In genomic region chr4:48634688-48635308, GRCh38 we compare ENCODE assay signal across 14 cellular contexts.
DNase-seq lines count a peak whose midpoint lies in the region; ATAC-seq and TF ChIP-seq lines count a peak whose summit lies in the region.
"Had no signal": no experiment of that assay in that cellular context is flagged by ENCODE, and none has a peak within 500 bp of the region (broad histone marks: within the 10 kb centered on the region; RNA-seq: fewer than 3 reads in every experiment).

No MANE protein-coding gene starts in this region.

- peaks cover 12% of the 10 kb centered on the region; the same call in 1 of the 2 replicates for H3F3A ChIP-seq in PC-9 (ENCODE audit: insufficient read depth, low read depth)

- no peaks in the 10 kb centered on the region for H3K9me2 ChIP-seq in PC-9 (ENCODE audit: insufficient read depth)

- H3K27me3 ChIP-seq in PC-9 (ENCODE audit: insufficient read depth, low read depth) (no peaks in the 10 kb centered on the region), suprapubic skin (no peaks in the 10 kb centered on the region), spleen (replicated peaks in 1 of 7) (no peaks in the 10 kb centered on the region)

- H3K9me3 ChIP-seq in PC-9 (ENCODE audit: insufficient read depth, low read depth), result 0 out of 2 replicates have a peak, but pooled peaks cover 3% of the 10 kb centered on the region
- no peaks in the 10 kb centered on the region for H3K9me3 ChIP-seq in suprapubic skin
- H3K9me3 ChIP-seq in spleen, result peaks cover 0 to 6% (median 0%) of the 10 kb centered on the region in 8 donors
- H3K9me3 ChIP-seq: Caco-2 had no signal

- BruUV-seq in PC-9 (replicated peaks; lab: Mats Ljungman, UMichigan), result no TSS peak

- no peak overlapping the region for H2AFZ ChIP-seq in PC-9

- no peaks in the 10 kb centered on the region for H4K20me1 ChIP-seq in PC-9 (ENCODE audit: insufficient read depth)

- no peaks in the 10 kb centered on the region; the same call in 1 of the 2 replicates for H3K36me3 ChIP-seq in PC-9 (ENCODE audit: low read depth)
- no peaks in the 10 kb centered on the region for H3K36me3 ChIP-seq in suprapubic skin
- peaks cover 0 to 13% (median 0%) of the 10 kb centered on the region in 6 donors for H3K36me3 ChIP-seq in spleen

- no peak for TF ChIP-seq EP300 in suprapubic skin (IDR thresholded peaks at IDR 0.05)

- H3K27ac ChIP-seq in PC-9 (0 out of 2 replicates have a peak overlapping the region, but pooled peaks have one; percentile 7), suprapubic skin (no peak overlapping the region), spleen (peak overlapping the region in 2 of 8 donors; percentile 21 to 45)
- H3K27ac ChIP-seq: SK-N-MC had no signal

- ATAC-seq in HG03025 (IDR thresholded peaks at IDR 0.05; ENCODE audit: low FRiP score, unreplicated experiment), result no peak
- ATAC-seq: Right ventricle myocardium inferior had no signal

- TF ChIP-seq CTCF in PC-9 (conservative IDR thresholded peaks at IDR 0.05) (no peak), suprapubic skin (IDR thresholded peaks at IDR 0.05) (no peak), spleen (IDR thresholded peaks at IDR 0.05 in 8 of 11, conservative IDR thresholded peaks at IDR 0.05 in 3 of 11) (no peak)

- POLR2A ChIA-PET in PC-9 (lab: Charles Lee; ENCODE audit: unreplicated experiment), result no interaction called here

- H3K4me2 ChIP-seq in PC-9, result no peak overlapping the region

- no peak for TF ChIP-seq POLR2A in suprapubic skin (IDR thresholded peaks at IDR 0.05)
- TF ChIP-seq POLR2A in spleen (IDR thresholded peaks at IDR 0.05), result no peak

- DNase-seq in NCI-H1105 treated with DMSO at 0.1 percent for 48 hours (lab: John Stamatoyannopoulos, UW) (peak; percentile 22), NCI-H1105 (lab: John Stamatoyannopoulos, UW) (no peak), PC-9 (no peak), germinal center (ENCODE audit: low spot score) (peak; percentile 2), superior temporal gyrus (ENCODE audit: extremely low spot score) (peak; percentile 52), suprapubic skin (ENCODE audit: low spot score in 2 of 2) (no peak), spleen (no peak)
- DNase-seq: Caco-2, NCI-H2081 treated with DMSO at 0.1 percent for 48 hours, NCI-H345, NCI-H69 had no signal

- H3K4me1 ChIP-seq in PC-9 (replicated peaks; ENCODE audit: insufficient read depth), result peaks cover 15% of the 10 kb centered on the region
- H3K4me1 ChIP-seq in suprapubic skin, result peaks cover 11% of the 10 kb centered on the region
- H3K4me1 ChIP-seq in spleen, result peaks cover 11 to 56% (median 27%) of the 10 kb centered on the region in 6 donors
- H3K4me1 ChIP-seq: Caco-2 had no signal

- H3K4me3 ChIP-seq in PC-9 (no peak overlapping the region), suprapubic skin (no peak overlapping the region), spleen (no peak overlapping the region)
- H3K4me3 ChIP-seq: SK-N-MC had no signal

- peaks cover 8% of the 10 kb centered on the region; the same call in 1 of the 2 replicates for H3K79me2 ChIP-seq in PC-9 (ENCODE audit: low read depth)

- intact Hi-C loops in PC-9 (cut with micrococcal nuclease; ENCODE audit: unreplicated experiment), result no loop called here
- intact Hi-C loops in spleen (cut with DNase I; ENCODE audit: low total_unique reads), result no loop called here

- CTCF ChIA-PET in PC-9 (lab: Charles Lee), result no interaction called here

- 51% methylated on average over 2 of the region's 2 CpGs for WGBS in suprapubic skin
- WGBS in spleen, 5 donors, result 42 to 56% (median 48%) methylated on average over 2 of the region's 2 CpGs

Comparison
In these comparisons a context has a peak if more than half of its experiments do, and no peak if none do; other contexts are left out.
1. DNase-seq: peak in NCI-H1105 treated with DMSO at 0.1 percent for 48 hours (single experiment), germinal center (single experiment) and superior temporal gyrus (single experiment); none in NCI-H1105 (single experiment), PC-9 (0 of 2), suprapubic skin (0 of 2) and spleen (single experiment).